28 cellular contexts compared by ENCODE assay signal in the genomic region with DNA sequence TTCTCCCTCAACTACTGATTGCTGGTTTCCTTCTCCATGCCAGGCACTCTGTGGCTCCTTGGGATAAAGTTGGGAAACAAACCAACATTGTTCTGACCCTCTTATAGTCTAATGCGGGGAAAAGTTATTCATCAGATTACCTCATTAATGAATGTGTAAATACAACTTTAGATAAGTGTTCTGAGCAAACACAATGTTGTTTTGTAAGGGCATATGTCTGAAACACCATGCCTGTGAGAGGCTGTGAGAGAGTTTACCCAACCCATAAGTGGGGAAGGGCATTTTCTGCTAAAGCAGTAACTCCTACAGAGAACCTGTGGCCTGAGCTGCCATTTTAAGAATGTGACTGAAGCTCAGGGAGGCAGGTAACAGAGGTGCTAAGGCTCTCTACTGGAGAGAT.
DNase-seq lines count a peak whose midpoint lies in the region; ATAC-seq and TF ChIP-seq lines count a peak whose summit lies in the region.
"Had no signal": no experiment of that assay in that cellular context is flagged by ENCODE, and none has a peak within 500 bp of the region (broad histone marks: within the 10 kb centered on the region; RNA-seq: fewer than 3 reads in every experiment).

No MANE protein-coding gene starts in this region.

- H3K9me3 ChIP-seq in lung (ENCODE audit: control insufficient read depth in 2 of 2, insufficient read depth in 1 of 2, low read length in 1 of 2) = no peaks in the 10 kb centered on the region
- H3K9me3 ChIP-seq: adrenal gland, BE2C, MG63 had no signal

- H3K9me3 Mint-ChIP-seq in stimulated activated naive B cell treated with anti-CD40 and anti-IgM and Interleukin-4, amounts not matched to agents 10 μg/mL and 1 μg/mL and 100 μg/mL, for 72 hours = no peaks in the 10 kb centered on the region
- H3K9me3 Mint-ChIP-seq: activated naive CD4-positive, alpha-beta T cell treated with anti-CD3 and anti-CD28 coated beads for 36 hours; brain; CD8-positive, alpha-beta memory T cell; natural killer cell; WTC11 had no signal

- H3K4me3 ChIP-seq in lung = no peak overlapping the region
- H3K4me3 ChIP-seq: adrenal gland, MG63, smooth muscle cell had no signal

- 80 to 88% methylated on average over 1 of the region's 1 CpG for WGBS in lung, 2 donors

- no peak overlapping the region for H3K4me3 Mint-ChIP-seq in stimulated activated naive B cell treated with anti-CD40 and anti-IgM and Interleukin-4, amounts not matched to agents 10 μg/mL and 1 μg/mL and 100 μg/mL, for 72 hours
- H3K4me3 Mint-ChIP-seq: activated naive CD4-positive, alpha-beta T cell treated with anti-CD3 and anti-CD28 coated beads for 36 hours; brain; CD8-positive, alpha-beta memory T cell; natural killer cell; WTC11 had no signal

- H3K36me3 ChIP-seq in lung (ENCODE audit: control insufficient read depth in 2 of 2, insufficient read depth in 2 of 2, low read length in 2 of 2) = no peaks in the 10 kb centered on the region
- H3K36me3 ChIP-seq: adrenal gland, BE2C, MG63 had no signal

- H3K4me1 ChIP-seq in lung (ENCODE audit: control insufficient read depth in 2 of 2, insufficient read depth in 2 of 2, low read length in 2 of 2) = no peaks in the 10 kb centered on the region
- H3K4me1 ChIP-seq: adrenal gland, BE2C had no signal

- H3K27me3 ChIP-seq in lung (ENCODE audit: control insufficient read depth, insufficient read depth) = no peaks in the 10 kb centered on the region
- H3K27me3 ChIP-seq: adrenal gland, BE2C, MG63 had no signal

- no peaks in the 10 kb centered on the region for H3K4me1 Mint-ChIP-seq in stimulated activated naive B cell treated with anti-CD40 and anti-IgM and Interleukin-4, amounts not matched to agents 10 μg/mL and 1 μg/mL and 100 μg/mL, for 72 hours
- H3K4me1 Mint-ChIP-seq: brain; CD8-positive, alpha-beta memory T cell; WTC11 had no signal

- DNase-seq in DMS53 (lab: John Stamatoyannopoulos, UW) (peak; percentile 95), NCI-H2029 treated with DMSO at 0.1 percent for 48 hours (lab: John Stamatoyannopoulos, UW) (peak; percentile 59), NCI-H69 (lab: John Stamatoyannopoulos, UW) (peak; percentile 79), lung (ENCODE audit: low spot score) (peak; percentile 40), UCSD-AML1 (lab: John Stamatoyannopoulos, UW; ENCODE audit: unreplicated experiment) (no peak), activated T-cell treated with anti-CD3 and anti-CD28 coated beads for 4 hours (no peak)
- no peak for DNase-seq in stimulated activated naive B cell treated with anti-CD40 and anti-IgM and Interleukin-4, amounts not matched to agents 10 μg/mL and 1 μg/mL and 100 μg/mL, for 72 hours
- DNase-seq in activated CD8-positive, alpha-beta memory T cell treated with anti-CD3 and anti-CD28 coated beads, Interleukin-2, amount 50 U/mL, for 4 hours = no peak
- DNase-seq: ACHN; activated CD4-positive, alpha-beta T cell treated with anti-CD3 and anti-CD28 coated beads, Interleukin-2, amount 50 U/mL, for 1 hour; activated naive CD4-positive, alpha-beta T cell treated with anti-CD3 and anti-CD28 coated beads for 36 hours; adrenal gland; BE2C; CD8-positive, alpha-beta memory T cell; glutamatergic neuron; islet precursor cell; KG1; left ventricle myocardium superior; MG63; midbrain; natural killer cell; NCI-H1436; stimulated activated CD4-positive, alpha-beta T cell treated with anti-CD3 and anti-CD28 coated beads, Interleukin-2, amount 100 ng/mL, for 24 hours; T-helper 9 cell; trophoblast cell had no signal

- H3K36me3 Mint-ChIP-seq in stimulated activated naive B cell treated with anti-CD40 and anti-IgM and Interleukin-4, amounts not matched to agents 10 μg/mL and 1 μg/mL and 100 μg/mL, for 72 hours = peaks cover 0 to 4% of the 10 kb centered on the region in 2 donors
- H3K36me3 Mint-ChIP-seq: brain; CD8-positive, alpha-beta memory T cell; natural killer cell; WTC11 had no signal

- H3K27ac ChIP-seq in lung (ENCODE audit: low read depth in 1 of 2, low read length in 1 of 2) = no peak overlapping the region
- H3K27ac ChIP-seq: adrenal gland had no signal

- peak; percentile 84 for ATAC-seq in lung (ENCODE audit: insufficient read depth, low FRiP score)
- no peak for ATAC-seq in stimulated activated naive B cell treated with anti-CD40 and anti-IgM and Interleukin-4, amounts not matched to agents 10 μg/mL and 1 μg/mL and 100 μg/mL, for 72 hours (replicated peaks)
- ATAC-seq: left ventricle myocardium superior, natural killer cell, WTC11 had no signal

- TF ChIP-seq CTCF in lung (IDR thresholded peaks at IDR 0.05; ENCODE audit: control extremely low read depth, extremely low read depth) = no peak

- H3K27ac Mint-ChIP-seq in stimulated activated naive B cell treated with anti-CD40 and anti-IgM and Interleukin-4, amounts not matched to agents 10 μg/mL and 1 μg/mL and 100 μg/mL, for 72 hours = no peak overlapping the region
- H3K27ac Mint-ChIP-seq: activated naive CD4-positive, alpha-beta T cell treated with anti-CD3 and anti-CD28 coated beads for 36 hours; brain; CD8-positive, alpha-beta memory T cell; natural killer cell; WTC11 had no signal

- no peaks in the 10 kb centered on the region for H3K27me3 Mint-ChIP-seq in stimulated activated naive B cell treated with anti-CD40 and anti-IgM and Interleukin-4, amounts not matched to agents 10 μg/mL and 1 μg/mL and 100 μg/mL, for 72 hours
- H3K27me3 Mint-ChIP-seq: CD8-positive, alpha-beta memory T cell had no signal

Comparison
In these comparisons a context has a peak if more than half of its experiments do, and no peak if none do; other contexts are left out.
1. DNase-seq: peak in DMS53 (single experiment), NCI-H2029 treated with DMSO at 0.1 percent for 48 hours (single experiment), NCI-H69 (single experiment) and lung (single experiment); none in stimulated activated naive B cell treated with anti-CD40 and anti-IgM and Interleukin-4, amounts not matched to agents 10 μg/mL and 1 μg/mL and 100 μg/mL, for 72 hours (single experiment), UCSD-AML1 (single experiment), activated T-cell treated with anti-CD3 and anti-CD28 coated beads for 4 hours (single experiment) and activated CD8-positive, alpha-beta memory T cell treated with anti-CD3 and anti-CD28 coated beads, Interleukin-2, amount 50 U/mL, for 4 hours (single experiment).